In genomic region chr5:149924481-149924880, GRCh38 we compare ENCODE assay signal across 21 cellular contexts. TPM values are rescaled to one million over a fixed set of nuclear protein-coding genes. Genes with fewer than 3 reads are reported as not detected.
DNase-seq lines count a peak whose midpoint lies in the region; ATAC-seq and TF ChIP-seq lines count a peak whose summit lies in the region.
"Had no signal": no experiment of that assay in that cellular context is flagged by ENCODE, and none has a peak within 500 bp of the region (broad histone marks: within the 10 kb centered on the region; RNA-seq: fewer than 3 reads in every experiment).

No MANE protein-coding gene starts in this region.

- H3F3A ChIP-seq in PC-3 (ENCODE audit: low read length, unreplicated experiment): no peaks in the 10 kb centered on the region

- H3K4me1 ChIP-seq in A673 (ENCODE audit: insufficient read depth, low read length, poor library complexity, severe bottlenecking) (peaks cover 17% of the 10 kb centered on the region), HEK293 (ENCODE audit: control insufficient read depth, insufficient read depth, low read length) (no peaks in the 10 kb centered on the region), PC-3 (ENCODE audit: insufficient read depth, low read length) (no peaks in the 10 kb centered on the region)
- H3K4me1 ChIP-seq: A549, Peyer's patch had no signal

- intact Hi-C loops in A673 (cut with micrococcal nuclease; ENCODE audit: unreplicated experiment) (no loop called here), PC-3 (cut with micrococcal nuclease) (no loop called here)

- H3K27me3 ChIP-seq in A673 (replicated peaks; ENCODE audit: insufficient read depth, low read depth, low read length, poor library complexity) (no peaks in the 10 kb centered on the region), PC-3 (ENCODE audit: low read length) (no peaks in the 10 kb centered on the region)
- H3K27me3 ChIP-seq: Peyer's patch had no signal

- no peaks in the 10 kb centered on the region for H3K36me3 Mint-ChIP-seq in chondrocyte (ENCODE audit: low read depth)

- DNase-seq in A673 (ENCODE audit: low spot score) (no peak), chondrocyte (ENCODE audit: low spot score) (no peak), iris pigment epithelial cell (ENCODE audit: low read depth) (peak; percentile 58), PC-3 (no peak)
- DNase-seq in central memory CD4-positive, alpha-beta T cell: no peak
- no peak for DNase-seq in activated CD4-positive, alpha-beta T cell treated with anti-CD3 and anti-CD28 coated beads, Interleukin-2, amount 50 U/mL, for 4 hours
- DNase-seq in stimulated activated naive CD8-positive, alpha-beta T cell treated with anti-CD3 and anti-CD28 coated beads, Interleukin-15, amount 100 ng/mL, for 72 hours: no peak
- DNase-seq: COR-L47, DMS153, EL, MV-4-11, NCI-H1417, NCI-H2081, NCI-H510A, NCI-H82, Peyer's patch, SHP77, SK-N-SH had no signal

- H3K27ac ChIP-seq in A673 (ENCODE audit: low read depth, low read length, poor library complexity, severe bottlenecking): peak overlapping the region; percentile 14
- no peak overlapping the region for H3K27ac ChIP-seq in HEK293 (ENCODE audit: extremely low read depth, low read depth, low read length)
- no peak overlapping the region for H3K27ac ChIP-seq in PC-3 (ENCODE audit: low read length)
- H3K27ac ChIP-seq: Peyer's patch had no signal

- H3K9me3 ChIP-seq in A673 (ENCODE audit: low read depth, low read length, poor library complexity, severe bottlenecking) (peaks cover 2% of the 10 kb centered on the region), HEK293 (ENCODE audit: control insufficient read depth, insufficient read depth, low read depth, low read length) (no peaks in the 10 kb centered on the region), PC-3 (ENCODE audit: low read length) (no peaks in the 10 kb centered on the region)
- H3K9me3 ChIP-seq: A549, Peyer's patch, SK-N-SH had no signal

- H3K9me2 ChIP-seq in PC-3 (replicated peaks; ENCODE audit: low read length): no peaks in the 10 kb centered on the region
- H3K9me2 ChIP-seq: SK-N-SH had no signal

- H3K36me3 ChIP-seq in A673 (ENCODE audit: insufficient read depth, low read length, poor library complexity, severe bottlenecking) (no peaks in the 10 kb centered on the region), HEK293 (ENCODE audit: control insufficient read depth in 2 of 2, insufficient read depth in 1 of 2, low read length in 2 of 2) (no peaks in the 10 kb centered on the region), PC-3 (ENCODE audit: low read depth, low read length) (no peaks in the 10 kb centered on the region)
- H3K36me3 ChIP-seq: Peyer's patch had no signal

- POLR2A ChIA-PET in A673 (lab: Charles Lee; ENCODE audit: low non-redundant PET): no interaction called here
- POLR2A ChIA-PET in HEK293 (lab: Yijun Ruan, JAX): no interaction called here
- POLR2A ChIA-PET in PC-3 (lab: Charles Lee; ENCODE audit: unreplicated experiment): no interaction called here

- H3K9me3 Mint-ChIP-seq in chondrocyte (ENCODE audit: low read depth): no peaks in the 10 kb centered on the region
- H3K9me3 Mint-ChIP-seq in stimulated activated naive CD8-positive, alpha-beta T cell treated with anti-CD3 and anti-CD28 coated beads, Interleukin-15, amount 100 ng/mL, for 72 hours: no peaks in the 10 kb centered on the region

- no peak overlapping the region for H2AFZ ChIP-seq in PC-3 (ENCODE audit: low read length)

- H3K4me3 Mint-ChIP-seq in chondrocyte (ENCODE audit: unreplicated experiment): no peak overlapping the region
- no peak overlapping the region for H3K4me3 Mint-ChIP-seq in stimulated activated naive CD8-positive, alpha-beta T cell treated with anti-CD3 and anti-CD28 coated beads, Interleukin-15, amount 100 ng/mL, for 72 hours

- peak overlapping the region; percentile 11 for H3K27ac Mint-ChIP-seq in chondrocyte (ENCODE audit: unreplicated experiment)
- H3K27ac Mint-ChIP-seq in stimulated activated naive CD8-positive, alpha-beta T cell treated with anti-CD3 and anti-CD28 coated beads, Interleukin-15, amount 100 ng/mL, for 72 hours: no peak overlapping the region

- BruUV-seq in A673 (replicated peaks; lab: Mats Ljungman, UMichigan): no TSS peak
- no TSS peak for BruUV-seq in PC-3 (replicated peaks; lab: Mats Ljungman, UMichigan)

- no peaks in the 10 kb centered on the region for H3K79me2 ChIP-seq in PC-3 (ENCODE audit: low read length)

- no peak for TF ChIP-seq CTCF in A673 (conservative IDR thresholded peaks at IDR 0.05; ENCODE audit: low read depth, low read length)
- TF ChIP-seq CTCF in HEK293 (tag by site-specific recombination; IDR thresholded peaks at IDR 0.05): no peak
- TF ChIP-seq CTCF in chondrocyte (IDR thresholded peaks at IDR 0.05): no peak
- no peak for TF ChIP-seq CTCF in PC-3 (conservative IDR thresholded peaks at IDR 0.05; ENCODE audit: low read depth, low read length)

- no peak overlapping the region for H3K9ac ChIP-seq in PC-3 (ENCODE audit: low read length)
- H3K9ac ChIP-seq: SK-N-SH had no signal

- H4K20me1 ChIP-seq in PC-3 (ENCODE audit: low read length): no peaks in the 10 kb centered on the region

- peaks cover 48% of the 10 kb centered on the region for H3K4me1 Mint-ChIP-seq in chondrocyte (ENCODE audit: low read depth)
- H3K4me1 Mint-ChIP-seq in stimulated activated naive CD8-positive, alpha-beta T cell treated with anti-CD3 and anti-CD28 coated beads, Interleukin-15, amount 100 ng/mL, for 72 hours: no peaks in the 10 kb centered on the region

- H3K4me3 ChIP-seq in A673 (ENCODE audit: low read depth, low read length, poor library complexity, severe bottlenecking) (no peak overlapping the region), HEK293 (ENCODE audit: low read depth, low read length) (no peak overlapping the region), PC-3 (ENCODE audit: low read length) (no peak overlapping the region)
- H3K4me3 ChIP-seq: A549, Peyer's patch had no signal

- ATAC-seq in stimulated activated naive CD8-positive, alpha-beta T cell treated with anti-CD3 and anti-CD28 coated beads, Interleukin-15, amount 100 ng/mL, for 72 hours: no peak
- no peak for ATAC-seq in PC-3
- ATAC-seq: A549 had no signal

- CTCF ChIA-PET in A673 (lab: Charles Lee): no interaction called here
- CTCF ChIA-PET in HEK293 (lab: Yijun Ruan, JAX): interaction anchor here (0.9 to 2.1 kb wide), 3 partner anchors 34 to 82 kb away, joined by 3 to 8 read pairs (median 4); no protein-coding TSS in a partner anchor
- CTCF ChIA-PET in PC-3 (lab: Charles Lee): no interaction called here

- H3K4me2 ChIP-seq in PC-3 (ENCODE audit: low read length): no peak overlapping the region
- H3K4me2 ChIP-seq: A549, SK-N-SH had no signal

- no peaks in the 10 kb centered on the region for H3K27me3 Mint-ChIP-seq in chondrocyte (ENCODE audit: low read depth)
- peaks cover 12% of the 10 kb centered on the region for H3K27me3 Mint-ChIP-seq in stimulated activated naive CD8-positive, alpha-beta T cell treated with anti-CD3 and anti-CD28 coated beads, Interleukin-15, amount 100 ng/mL, for 72 hours

TF ChIP-seq in HEK293, 187 proteins besides CTCF, POLR2A, EP300 and RAD21:
- TF ChIP-seq PATZ1 (tag by site-specific recombination; IDR thresholded peaks at IDR 0.05): no peak
- peak; percentile 56; the same call in 1 of the 2 replicates for TF ChIP-seq SCRT2 (tag by site-specific recombination; IDR thresholded peaks at IDR 0.05)

RNA-seq across cellular contexts. Expression of gene PDE6A, which starts 20.1 kb away (rescaled TPM):
- total RNA-seq in A673 (2021) (0.39 and 0.49 TPM in 2 replicates), chondrocyte (0.07 to 0.12 TPM (median 0.08 TPM) in 3 replicates), PC-3 (2014; rRNA removed) (not detected in 2 replicates)
- total RNA-seq: HT-29, Peyer's patch had no signal

RNA-seq across cellular contexts. Expression of gene SLC26A2, which starts 36.1 kb away (rescaled TPM):
- total RNA-seq in A673 (2021) (83.0 and 96.6 TPM in 2 replicates), chondrocyte (46.8 to 63.2 TPM (median 48.1 TPM) in 3 replicates), PC-3 (2014; rRNA removed) (10.8 and 13.1 TPM in 2 replicates)
